29 cellular contexts compared by ENCODE assay signal in genomic region chr12:14846878-14847580, GRCh38. TPM values are rescaled to one million over a fixed set of nuclear protein-coding genes. Genes with fewer than 3 reads are reported as not detected.
DNase-seq lines count a peak whose midpoint lies in the region; ATAC-seq and TF ChIP-seq lines count a peak whose summit lies in the region.
"Had no signal": no experiment of that assay in that cellular context is flagged by ENCODE, and none has a peak within 500 bp of the region (broad histone marks: within the 10 kb centered on the region; RNA-seq: fewer than 3 reads in every experiment).

No MANE protein-coding gene starts in this region.

- ATAC-seq in left ventricle myocardium superior (peak; percentile 9), left cardiac atrium (no peak), gastroesophageal sphincter (no peak), gastrocnemius medialis (no peak), HG03139 (IDR thresholded peaks at IDR 0.05; ENCODE audit: unreplicated experiment) (no peak), aorta (ENCODE audit: low FRiP score) (no peak), GM18858 (IDR thresholded peaks at IDR 0.05; ENCODE audit: unreplicated experiment) (no peak)
- ATAC-seq: activated T-cell treated with anti-CD3 and anti-CD28 coated beads, Interleukin-2, amount 50 U/mL, for 72 hours; T-helper 17 cell had no signal

- H3K36me3 ChIP-seq in gastroesophageal sphincter: no peaks in the 10 kb centered on the region
- no peaks in the 10 kb centered on the region for H3K36me3 ChIP-seq in gastrocnemius medialis
- no peaks in the 10 kb centered on the region for H3K36me3 ChIP-seq in aorta (ENCODE audit: control insufficient read depth in 1 of 2, insufficient read depth in 2 of 2, low read length in 1 of 2)
- H3K36me3 ChIP-seq: BLaER1 treated with 17β-estradiol and CSF1 and Interleukin-3, amounts not matched to agents 10 nM and 100 nM; esophagus squamous epithelium; SJSA1; tibial nerve had no signal

- 56 to 67% methylated on average over 4 of the region's 4 CpGs for WGBS in gastroesophageal sphincter (ENCODE audit: low coverage in 1 of 2), 2 donors
- 25 to 76% methylated on average over 4 of the region's 4 CpGs for WGBS in aorta, 2 donors

- no peak for TF ChIP-seq EP300 in gastroesophageal sphincter (IDR thresholded peaks at IDR 0.05)

- H3K4me1 ChIP-seq in gastroesophageal sphincter (peaks cover 0 to 51% (median 15%) of the 10 kb centered on the region in 3 donors), gastrocnemius medialis (peaks cover 18 to 32% of the 10 kb centered on the region in 2 donors), aorta (ENCODE audit: control insufficient read depth in 1 of 2, insufficient read depth in 2 of 2, low read length in 2 of 2) (peaks cover 0 to 7% of the 10 kb centered on the region in 2 donors)

- TF ChIP-seq POLR2A in gastroesophageal sphincter (IDR thresholded peaks at IDR 0.05): no peak
- TF ChIP-seq POLR2A in gastrocnemius medialis (IDR thresholded peaks at IDR 0.05): no peak

- no peak for TF ChIP-seq CTCF in gastroesophageal sphincter (IDR thresholded peaks at IDR 0.05)
- no peak for TF ChIP-seq CTCF in gastrocnemius medialis (IDR thresholded peaks at IDR 0.05 in 4 of 5, conservative IDR thresholded peaks at IDR 0.05 in 1 of 5)

- H3K27ac ChIP-seq in gastroesophageal sphincter (peak overlapping the region in 3 of 4 donors; percentile 12 to 36 (median 24)), gastrocnemius medialis (peak overlapping the region; percentile 13 to 62 (median 46)), aorta (ENCODE audit: low read depth in 1 of 2, low read length in 2 of 2) (no peak overlapping the region)
- H3K27ac ChIP-seq: BLaER1 treated with 17β-estradiol and CSF1 and Interleukin-3, amounts not matched to agents 10 nM and 100 nM; SJSA1 had no signal

- H3K9me3 ChIP-seq in gastroesophageal sphincter: no peaks in the 10 kb centered on the region
- H3K9me3 ChIP-seq in gastrocnemius medialis: no peaks in the 10 kb centered on the region
- H3K9me3 ChIP-seq in aorta (ENCODE audit: control insufficient read depth, low read length): no peaks in the 10 kb centered on the region
- H3K9me3 ChIP-seq: BLaER1 treated with 17β-estradiol and CSF1 and Interleukin-3, amounts not matched to agents 10 nM and 100 nM; esophagus squamous epithelium; SJSA1; tibial nerve had no signal

- H3K4me3 ChIP-seq in gastroesophageal sphincter (no peak overlapping the region), gastrocnemius medialis (no peak overlapping the region), aorta (ENCODE audit: low read length in 2 of 2) (no peak overlapping the region)
- H3K4me3 ChIP-seq: BLaER1 treated with 17β-estradiol and CSF1 and Interleukin-3, amounts not matched to agents 10 nM and 100 nM; esophagus squamous epithelium; SJSA1; tibial nerve had no signal

- DNase-seq in left ventricle myocardium superior: no peak
- no peak for DNase-seq in left cardiac atrium
- DNase-seq in gastrocnemius medialis: no peak
- DNase-seq in aorta: no peak
- DNase-seq in germinal center (ENCODE audit: low spot score): no peak
- DNase-seq: ACHN; activated CD4-positive, alpha-beta T cell treated with anti-CD3 and anti-CD28 coated beads for 48 hours; activated naive CD4-positive, alpha-beta T cell treated with anti-CD3 and anti-CD28 coated beads for 36 hours; activated T-cell treated with anti-CD3 and anti-CD28 coated beads, Interleukin-2, amount 50 U/mL, for 72 hours; amygdala; cerebellar nuclear complex; effector memory CD4-positive, alpha-beta T cell; esophagus squamous epithelium; glutamatergic neuron; NCI-H1092; NCI-H187 treated with DMSO at 0.1 percent for 48 hours; NCI-H226; nephron progenitor cell; stimulated activated CD4-positive, alpha-beta T cell treated with anti-CD3 and anti-CD28 coated beads, Interleukin-1b, Interleukin-23, amount 100 ng/mL, for 48 hours; T-helper 17 cell had no signal

- intact Hi-C loops in left ventricle myocardium superior (cut with micrococcal nuclease) (loop anchor here (5.0 kb wide), 1 partner anchor 40 kb away; the partner anchor contains the start of gene MGP), left cardiac atrium (cut with DNase I) (loop anchor here in 1 of 2 donors (5.0 to 10.0 kb wide), 2 partner anchors 40 to 378 kb away; partner anchors contain the start of genes MGP and RERG), gastrocnemius medialis (cut with DNase I; ENCODE audit: low total_unique reads) (loop anchor here (1.0 to 5.0 kb wide), 3 partner anchors 148 to 420 kb away; no protein-coding TSS in a partner anchor), aorta (cut with DNase I) (loop anchor here (5.0 to 10.0 kb wide), 6 partner anchors 35 to 678 kb away; partner anchors contain the start of gene RERG (in 2 of the 2))

- H3K27me3 ChIP-seq in gastroesophageal sphincter: no peaks in the 10 kb centered on the region
- H3K27me3 ChIP-seq in gastrocnemius medialis: no peaks in the 10 kb centered on the region
- H3K27me3 ChIP-seq in aorta (ENCODE audit: control insufficient read depth in 1 of 2, insufficient read depth in 2 of 2, low read length in 1 of 2): no peaks in the 10 kb centered on the region
- H3K27me3 ChIP-seq: BLaER1 treated with 17β-estradiol and CSF1 and Interleukin-3, amounts not matched to agents 10 nM and 100 nM; esophagus squamous epithelium; SJSA1; tibial nerve had no signal

- in situ Hi-C loops in gastrocnemius medialis (cut with MboI; ENCODE audit: low sequenced_read_pairs in 4 of 4): loop anchor here (5.0 to 25.0 kb wide), 6 partner anchors 148 to 418 kb away; partner anchors contain the start of gene RERG (in 1 of the 4)

RNA-seq across cellular contexts. Expression of gene ART4, which starts 3.7 kb away (rescaled TPM):
- 3.3 TPM for total RNA-seq in left ventricle myocardium superior
- 10 to 100 TPM in 1 of 2 donors, 1 to 10 TPM in 1; 5.4 to 11.8 TPM for total RNA-seq in left cardiac atrium
- total RNA-seq in gastroesophageal sphincter: 1 to 10 TPM in 1 of 4 donors, under 1 TPM in 3; 0.13 to 1.7 (median 0.62) TPM
- total RNA-seq in gastrocnemius medialis: 1 to 10 TPM in 2 of 4 donors, under 1 TPM in 2; 0.44 to 1.6 (median 1.3) TPM
- total RNA-seq in aorta: 10 to 100 TPM in 1 of 2 donors, 1 to 10 TPM in 1; 5.6 to 11.6 TPM
- polyA plus RNA-seq in aorta: 10 to 100 TPM; 10.5 to 50.8 TPM
- total RNA-seq: activated naive CD4-positive, alpha-beta T cell treated with anti-CD3 and anti-CD28 coated beads for 36 hours; activated T-cell treated with anti-CD3 and anti-CD28 coated beads, Interleukin-2, amount 50 U/mL, for 72 hours; H1; LHCN-M2; mononuclear cell had no signal
- polyA plus RNA-seq: H1 had no signal

RNA-seq across cellular contexts. Expression of gene SMCO3, which starts 33.0 kb away (rescaled TPM):
- total RNA-seq in left ventricle myocardium superior (0.20 TPM), left cardiac atrium (under 1 TPM; 0.29 to 0.44 TPM), gastroesophageal sphincter (under 1 TPM in 3 of 4 donors, not detected in 1; 0.13 to 0.57 (median 0.31) TPM), gastrocnemius medialis (under 1 TPM in 1 of 4 donors, not detected in 3; 0.12 TPM), aorta (1 to 10 TPM in 1 of 2 donors, under 1 TPM in 1; 0.26 to 1.0 TPM)
- polyA plus RNA-seq in aorta: 1 to 10 TPM in 1 of 2 donors, under 1 TPM in 1; 0.88 to 3.0 TPM
- total RNA-seq: activated naive CD4-positive, alpha-beta T cell treated with anti-CD3 and anti-CD28 coated beads for 36 hours; activated T-cell treated with anti-CD3 and anti-CD28 coated beads, Interleukin-2, amount 50 U/mL, for 72 hours; H1; LHCN-M2; mononuclear cell; T-helper 17 cell had no signal
- polyA plus RNA-seq: H1 had no signal

RNA-seq across cellular contexts. Expression of gene MGP, which starts 38.6 kb away (rescaled TPM):
- total RNA-seq in left ventricle myocardium superior (295 TPM), left cardiac atrium (1,000 to 10,000 TPM; 1,159 to 1,325 TPM), gastroesophageal sphincter (100 to 1,000 TPM; 506 to 706 (median 636) TPM), gastrocnemius medialis (10 to 100 TPM; 32.4 to 67.3 (median 47.1) TPM), aorta (over 10,000 TPM in 1 of 2 donors, 1,000 to 10,000 TPM in 1; 7,115 to 12,824 TPM)
- polyA plus RNA-seq in aorta: over 10,000 TPM; 16,275 to 16,848 TPM
- total RNA-seq: activated naive CD4-positive, alpha-beta T cell treated with anti-CD3 and anti-CD28 coated beads for 36 hours; H1; LHCN-M2; SJSA1 had no signal
- polyA plus RNA-seq: H1 had no signal

RNA-seq across cellular contexts. Expression of gene C12orf60, which starts 43.6 kb away (rescaled TPM):
- 1.3 TPM for total RNA-seq in left ventricle myocardium superior
- 1 to 10 TPM in 1 of 2 donors, under 1 TPM in 1; 0.94 to 1.1 TPM for total RNA-seq in left cardiac atrium
- 1 to 10 TPM in 2 of 4 donors, under 1 TPM in 2; 0.40 to 1.5 (median 1.0) TPM for total RNA-seq in gastroesophageal sphincter
- 1 to 10 TPM in 1 of 4 donors, under 1 TPM in 1, not detected in 2; 0.33 to 3.8 TPM for total RNA-seq in gastrocnemius medialis
- 1 to 10 TPM in 1 of 2 donors, under 1 TPM in 1; 0.91 to 1.1 TPM for total RNA-seq in aorta
- 1 to 10 TPM in 1 of 2 donors, under 1 TPM in 1; 0.56 to 1.9 TPM for polyA plus RNA-seq in aorta

RNA-seq across cellular contexts. Expression of gene WBP11, which starts 43.8 kb away (rescaled TPM):
- 51.5 TPM for total RNA-seq in left ventricle myocardium superior
- total RNA-seq in left cardiac atrium: 10 to 100 TPM; 41.0 to 56.0 TPM
- 10 to 100 TPM; 13.5 to 24.3 (median 21.1) TPM for total RNA-seq in gastroesophageal sphincter
- total RNA-seq in gastrocnemius medialis: 10 to 100 TPM; 20.2 to 39.5 (median 28.4) TPM
- 10 to 100 TPM; 43.2 to 44.7 TPM for total RNA-seq in aorta
- 10 to 100 TPM; 16.9 TPM for polyA plus RNA-seq in aorta

Comparison
In these comparisons a context has a peak if more than half of its experiments do, and no peak if none do; other contexts are left out.
1. H3K27ac ChIP-seq: peak in gastroesophageal sphincter (3 of 4) and gastrocnemius medialis (4 of 4); none in aorta (0 of 2).
2. RNA of gene MGP, which starts 38.6 kb away (total RNA-seq): 7,115 to 12,824 TPM in aorta; 1,159 to 1,325 TPM in left cardiac atrium, 506 to 706 TPM in gastroesophageal sphincter, 295 TPM in left ventricle myocardium superior (single experiment) and 32.4 to 67.3 TPM in gastrocnemius medialis; every median in the first group is over 4 times any median in the second.